12 cellular contexts compared by ENCODE assay signal in the genomic region with DNA sequence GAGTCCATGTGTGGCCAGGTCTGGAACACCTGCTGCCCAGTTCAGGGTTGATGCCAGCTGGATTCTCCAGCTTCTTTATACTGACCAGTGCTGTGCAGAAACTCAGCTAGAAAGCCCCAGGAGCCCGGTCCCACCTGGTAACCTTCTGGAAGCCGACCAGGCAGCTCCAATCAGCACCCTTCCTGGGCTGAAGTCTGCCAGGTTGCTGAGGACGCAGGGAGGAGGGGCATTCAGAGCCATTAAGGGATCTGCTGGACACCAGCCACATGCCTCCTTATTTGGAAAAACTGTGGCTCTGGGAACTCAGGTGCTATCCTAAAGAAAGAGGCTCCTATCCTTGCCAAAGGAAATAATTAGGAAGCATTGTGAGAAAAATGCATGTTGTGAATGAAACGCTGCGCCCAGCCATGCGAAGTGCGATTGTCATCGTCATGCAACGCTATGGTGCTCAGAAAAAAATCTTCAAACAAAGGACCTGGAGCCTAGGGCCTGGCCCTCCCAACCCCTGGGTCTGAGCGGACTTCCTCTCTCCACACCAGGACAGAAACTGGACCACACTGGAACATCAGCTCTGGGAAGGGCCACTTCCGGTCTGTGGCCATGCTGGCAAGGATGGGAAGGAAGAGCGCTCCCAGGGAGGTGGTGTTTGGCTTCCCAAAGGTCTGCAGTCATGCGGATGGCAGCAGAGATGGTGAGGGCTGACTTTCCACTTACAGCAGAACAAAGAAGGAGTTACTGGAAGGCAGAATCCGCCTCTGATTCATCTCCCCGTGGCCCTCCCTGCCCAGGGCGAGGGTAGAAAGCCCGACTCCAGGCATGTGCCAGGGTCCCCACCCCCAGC.
DNase-seq lines count a peak whose midpoint lies in the region; ATAC-seq and TF ChIP-seq lines count a peak whose summit lies in the region.
"Had no signal": no experiment of that assay in that cellular context is flagged by ENCODE, and none has a peak within 500 bp of the region (broad histone marks: within the 10 kb centered on the region; RNA-seq: fewer than 3 reads in every experiment).

No MANE protein-coding gene starts in this region.

- no peaks in the 10 kb centered on the region for H3K9me3 Mint-ChIP-seq in natural killer cell
- no peaks in the 10 kb centered on the region for H3K9me3 Mint-ChIP-seq in natural killer cell treated with Interleukin-12 subunit alpha and Interleukin-12 subunit beta and Interleukin-15 and Interleukin-18, amount 100 ng/mL, for 72 hours
- no peaks in the 10 kb centered on the region for H3K9me3 Mint-ChIP-seq in effector memory CD8-positive, alpha-beta T cell
- peaks cover 0 to 1% (median 0%) of the 10 kb centered on the region in 11 donors for H3K9me3 Mint-ChIP-seq in naive thymus-derived CD4-positive, alpha-beta T cell
- H3K9me3 Mint-ChIP-seq: naive thymus-derived CD8-positive, alpha-beta T cell had no signal

- no peak overlapping the region for H3K4me3 ChIP-seq in naive thymus-derived CD4-positive, alpha-beta T cell (ENCODE audit: low read length)
- H3K4me3 ChIP-seq in vagina (no peak overlapping the region), Karpas-422 (ENCODE audit: low read length) (no peak overlapping the region)
- H3K4me3 ChIP-seq: SK-N-MC had no signal

- no peak for ATAC-seq in natural killer cell
- no peak for ATAC-seq in natural killer cell treated with Interleukin-12 subunit alpha and Interleukin-12 subunit beta and Interleukin-15 and Interleukin-18, amount 100 ng/mL, for 72 hours
- ATAC-seq in effector memory CD8-positive, alpha-beta T cell (replicated peaks), result no peak
- ATAC-seq in naive thymus-derived CD4-positive, alpha-beta T cell, result no peak
- no peak for ATAC-seq in HG02571 (IDR thresholded peaks at IDR 0.05; ENCODE audit: unreplicated experiment)

- no peak overlapping the region for H2AFZ ChIP-seq in Karpas-422 (ENCODE audit: low read length)

- H3K27me3 ChIP-seq in naive thymus-derived CD4-positive, alpha-beta T cell (ENCODE audit: control insufficient read depth in 2 of 2, insufficient read depth in 2 of 2, low read length in 2 of 2), result no peaks in the 10 kb centered on the region
- H3K27me3 ChIP-seq in vagina (no peaks in the 10 kb centered on the region), Karpas-422 (ENCODE audit: low read length) (no peaks in the 10 kb centered on the region)

- H3K4me3 Mint-ChIP-seq in natural killer cell, result no peak overlapping the region
- H3K4me3 Mint-ChIP-seq in natural killer cell treated with Interleukin-12 subunit alpha and Interleukin-12 subunit beta and Interleukin-15 and Interleukin-18, amount 100 ng/mL, for 72 hours, result no peak overlapping the region
- H3K4me3 Mint-ChIP-seq in effector memory CD8-positive, alpha-beta T cell, result peak overlapping the region; percentile 6 to 52
- peak overlapping the region in 1 of 10 donors; percentile 53 for H3K4me3 Mint-ChIP-seq in naive thymus-derived CD4-positive, alpha-beta T cell

- H3K27ac ChIP-seq in naive thymus-derived CD4-positive, alpha-beta T cell (ENCODE audit: low read depth, low read length), result no peak overlapping the region
- H3K27ac ChIP-seq in vagina, result peak overlapping the region; percentile 61
- H3K27ac ChIP-seq in Karpas-422 (ENCODE audit: low read length), result no peak overlapping the region
- H3K27ac ChIP-seq: SK-N-MC had no signal

- H3K9me2 ChIP-seq in Karpas-422 (replicated peaks; ENCODE audit: insufficient read depth, low read length), result no peaks in the 10 kb centered on the region

- no peak for DNase-seq in natural killer cell
- DNase-seq in natural killer cell treated with Interleukin-12 subunit alpha and Interleukin-12 subunit beta and Interleukin-15 and Interleukin-18, amount 100 ng/mL, for 72 hours (ENCODE audit: low spot score), result no peak
- no peak for DNase-seq in effector memory CD8-positive, alpha-beta T cell
- no peak for DNase-seq in naive thymus-derived CD4-positive, alpha-beta T cell
- no peak for DNase-seq in vagina (ENCODE audit: extremely low spot score in 2 of 2)
- DNase-seq in Karpas-422, result no peak
- DNase-seq in SKM-1 treated with dmso at 0.1 percent for 144 hours (lab: John Stamatoyannopoulos, UW; ENCODE audit: unreplicated experiment), result no peak
- DNase-seq: KG1; naive thymus-derived CD8-positive, alpha-beta T cell; NCI-H446 had no signal

- H3K9me3 ChIP-seq in naive thymus-derived CD4-positive, alpha-beta T cell (ENCODE audit: control insufficient read depth in 2 of 3, low read length in 3 of 3), result no peaks in the 10 kb centered on the region
- no peaks in the 10 kb centered on the region for H3K9me3 ChIP-seq in vagina
- H3K9me3 ChIP-seq in Karpas-422 (ENCODE audit: low read length), result no peaks in the 10 kb centered on the region

- H3K4me2 ChIP-seq in Karpas-422 (ENCODE audit: low read depth, low read length, poor library complexity, severe bottlenecking), result no peak overlapping the region

- H3K9ac ChIP-seq in Karpas-422 (ENCODE audit: low read length), result no peak overlapping the region

- H3K79me2 ChIP-seq in Karpas-422 (ENCODE audit: low read length), result peaks cover 96% of the 10 kb centered on the region

- peaks cover 53 to 87% of the 10 kb centered on the region in 2 donors for H3K4me1 Mint-ChIP-seq in natural killer cell
- peaks cover 60 to 70% of the 10 kb centered on the region in 2 donors for H3K4me1 Mint-ChIP-seq in natural killer cell treated with Interleukin-12 subunit alpha and Interleukin-12 subunit beta and Interleukin-15 and Interleukin-18, amount 100 ng/mL, for 72 hours (ENCODE audit: low read depth in 2 of 2)
- H3K4me1 Mint-ChIP-seq in effector memory CD8-positive, alpha-beta T cell (ENCODE audit: low read depth in 2 of 2), result peaks cover 83 to 88% of the 10 kb centered on the region in 2 donors
- H3K4me1 Mint-ChIP-seq in naive thymus-derived CD4-positive, alpha-beta T cell, result peaks cover 46 to 93% (median 81%) of the 10 kb centered on the region in 7 donors

- no peaks in the 10 kb centered on the region for H3K36me3 Mint-ChIP-seq in natural killer cell
- H3K36me3 Mint-ChIP-seq in natural killer cell treated with Interleukin-12 subunit alpha and Interleukin-12 subunit beta and Interleukin-15 and Interleukin-18, amount 100 ng/mL, for 72 hours, result no peaks in the 10 kb centered on the region
- H3K36me3 Mint-ChIP-seq in effector memory CD8-positive, alpha-beta T cell (ENCODE audit: insufficient read depth), result peaks cover 63% of the 10 kb centered on the region
- peaks cover 0 to 15% (median 4%) of the 10 kb centered on the region in 5 donors for H3K36me3 Mint-ChIP-seq in naive thymus-derived CD4-positive, alpha-beta T cell
- H3K36me3 Mint-ChIP-seq: naive thymus-derived CD8-positive, alpha-beta T cell had no signal

- intact Hi-C loops in natural killer cell (cut with micrococcal nuclease) (loop anchor here (10.0 kb wide), 1 partner anchor 879 kb away; no protein-coding TSS in a partner anchor), vagina (cut with DNase I) (no loop called here)
- intact Hi-C loops in naive thymus-derived CD4-positive, alpha-beta T cell (cut with micrococcal nuclease), result no loop called here

- H3K4me1 ChIP-seq in naive thymus-derived CD4-positive, alpha-beta T cell (ENCODE audit: control insufficient read depth in 2 of 2, insufficient read depth in 2 of 2, low read length in 2 of 2), result peaks cover 69 to 91% of the 10 kb centered on the region in 2 donors
- peaks cover 81% of the 10 kb centered on the region for H3K4me1 ChIP-seq in vagina
- peaks cover 4% of the 10 kb centered on the region; the same call in 1 of the 2 replicates for H3K4me1 ChIP-seq in Karpas-422 (ENCODE audit: low read length)

- CTCF ChIA-PET in naive thymus-derived CD4-positive, alpha-beta T cell (lab: Charles Lee), result interaction anchor here (0.8 to 2.0 kb wide), 3 partner anchors 32 to 65 kb away, joined by 3 to 10 read pairs (median 4); no protein-coding TSS in a partner anchor

- TF ChIP-seq CTCF in natural killer cell (IDR thresholded peaks at IDR 0.05), result no peak
- TF ChIP-seq CTCF in vagina (IDR thresholded peaks at IDR 0.05), result no peak

- H4K20me1 ChIP-seq in Karpas-422 (ENCODE audit: insufficient read depth, low read depth, low read length), result peaks cover 34% of the 10 kb centered on the region

- POLR2A ChIA-PET in naive thymus-derived CD4-positive, alpha-beta T cell (lab: Charles Lee), result interaction anchor here (0.7 to 1.5 kb wide), 3 partner anchors 65 to 257 kb away, joined by 3 to 8 read pairs (median 3); no protein-coding TSS in a partner anchor

- H3K27me3 Mint-ChIP-seq in natural killer cell (ENCODE audit: low read depth in 2 of 2), result no peaks in the 10 kb centered on the region
- peaks cover 0 to 2% of the 10 kb centered on the region in 2 donors for H3K27me3 Mint-ChIP-seq in natural killer cell treated with Interleukin-12 subunit alpha and Interleukin-12 subunit beta and Interleukin-15 and Interleukin-18, amount 100 ng/mL, for 72 hours
- no peaks in the 10 kb centered on the region for H3K27me3 Mint-ChIP-seq in effector memory CD8-positive, alpha-beta T cell
- no peaks in the 10 kb centered on the region for H3K27me3 Mint-ChIP-seq in naive thymus-derived CD4-positive, alpha-beta T cell
- H3K27me3 Mint-ChIP-seq: naive thymus-derived CD8-positive, alpha-beta T cell had no signal

- no peak for TF ChIP-seq POLR2A in vagina (IDR thresholded peaks at IDR 0.05)

- H3K36me3 ChIP-seq in naive thymus-derived CD4-positive, alpha-beta T cell (ENCODE audit: control insufficient read depth in 2 of 3, insufficient read depth in 3 of 3, low read length in 3 of 3), result peaks cover 0 to 8% (median 0%) of the 10 kb centered on the region in 3 experiments
- H3K36me3 ChIP-seq in vagina, result no peaks in the 10 kb centered on the region
- H3K36me3 ChIP-seq in Karpas-422 (ENCODE audit: insufficient read depth, low read length), result peaks cover 21% of the 10 kb centered on the region; the same call in 1 of the 2 replicates

- H3K27ac Mint-ChIP-seq in natural killer cell, result peak overlapping the region; percentile 72 to 99
- H3K27ac Mint-ChIP-seq in natural killer cell treated with Interleukin-12 subunit alpha and Interleukin-12 subunit beta and Interleukin-15 and Interleukin-18, amount 100 ng/mL, for 72 hours, result peak overlapping the region in 1 of 2 donors; percentile 29
- H3K27ac Mint-ChIP-seq in effector memory CD8-positive, alpha-beta T cell, result peak overlapping the region; percentile 99 to 100
- H3K27ac Mint-ChIP-seq in naive thymus-derived CD4-positive, alpha-beta T cell, result peak overlapping the region in 6 of 9 donors; percentile 43 to 97 (median 65)

Comparison
In these comparisons a context has a peak if more than half of its experiments do, and no peak if none do; other contexts are left out.
1. H3K4me3 Mint-ChIP-seq: peak in effector memory CD8-positive, alpha-beta T cell (2 of 2); none in natural killer cell (single experiment) and natural killer cell treated with Interleukin-12 subunit alpha and Interleukin-12 subunit beta and Interleukin-15 and Interleukin-18, amount 100 ng/mL, for 72 hours (single experiment).